1 cellular context compared by ENCODE assay signal in genomic region chr11:126088999-126089398, GRCh38.
A peak's percentile ranks its signal among the peaks of the same experiment; 100 is the strongest.
TF ChIP-seq lines count a peak whose summit lies in the region.

No MANE protein-coding gene starts in this region.

TF ChIP-seq in HepG2, 621 proteins besides CTCF, POLR2A, EP300 and RAD21 (continued from another document and continues in another):
- TF ChIP-seq STAT6 (CRISPR knock-in tag; IDR thresholded peaks at IDR 0.05; ENCODE audit: borderline replicate concordance): no peak
- no peak for TF ChIP-seq ZFP41 (CRISPR knock-in tag; IDR thresholded peaks at IDR 0.05; ENCODE audit: borderline replicate concordance)
- 0 out of 2 replicates have a peak, but pooled peaks have one; percentile 27 for TF ChIP-seq SOX13 (IDR thresholded peaks at IDR 0.05)
- TF ChIP-seq SOX13 (CRISPR knock-in tag; conservative IDR thresholded peaks at IDR 0.05 in 1 of 2, IDR thresholded peaks at IDR 0.05 in 1 of 2): peak in 1 of 2 experiments; percentile 74; a peak in 2 of 4 replicates
- TF ChIP-seq NR2F1 (CRISPR knock-in tag; IDR thresholded peaks at IDR 0.05): peak; percentile 75 to 80; a peak in 3 of 4 replicates
- TF ChIP-seq FOXM1 (CRISPR knock-in tag; IDR thresholded peaks at IDR 0.05): no peak
- TF ChIP-seq ZNF746 (CRISPR knock-in tag; IDR thresholded peaks at IDR 0.05): peak; percentile 37; the same call in 1 of the 2 replicates
- 0 out of 2 replicates have a peak, but pooled peaks have one; percentile 13 for TF ChIP-seq ZNF703 (CRISPR knock-in tag; IDR thresholded peaks at IDR 0.05; ENCODE audit: borderline replicate concordance)
- peak; percentile 40; the same call in 1 of the 2 replicates for TF ChIP-seq FOSL2 (CRISPR knock-in tag; IDR thresholded peaks at IDR 0.05)
- no peak for TF ChIP-seq TERF1 (CRISPR knock-in tag; IDR thresholded peaks at IDR 0.05)
- TF ChIP-seq YEATS4 (CRISPR knock-in tag; IDR thresholded peaks at IDR 0.05; ENCODE audit: borderline replicate concordance): peak; percentile 50; the same call in 1 of the 2 replicates
- TF ChIP-seq HNF4G (IDR thresholded peaks at IDR 0.05; ENCODE audit: borderline replicate concordance, low read depth, low read length): peak; percentile 85
- peak; percentile 57; the same call in 1 of the 2 replicates for TF ChIP-seq HNF4G (CRISPR knock-in tag; IDR thresholded peaks at IDR 0.05; ENCODE audit: borderline replicate concordance, low read depth)
- peak; percentile 96 for TF ChIP-seq HNF4A (CRISPR knock-in tag; IDR thresholded peaks at IDR 0.05)
- peak; percentile 63; the same call in 1 of the 2 replicates for TF ChIP-seq ZNF710 (CRISPR knock-in tag; IDR thresholded peaks at IDR 0.05; ENCODE audit: borderline replicate concordance)
- peak; percentile 74; the same call in 1 of the 2 replicates for TF ChIP-seq ZNF281 (CRISPR knock-in tag; IDR thresholded peaks at IDR 0.05; ENCODE audit: borderline replicate concordance)
- TF ChIP-seq ATM (IDR thresholded peaks at IDR 0.05; ENCODE audit: borderline replicate concordance): no peak
- TF ChIP-seq TFDP2 (CRISPR knock-in tag; IDR thresholded peaks at IDR 0.05): no peak
- TF ChIP-seq PAWR (CRISPR knock-in tag; IDR thresholded peaks at IDR 0.05; ENCODE audit: borderline replicate concordance): no peak
- TF ChIP-seq DPF2 (CRISPR knock-in tag; IDR thresholded peaks at IDR 0.05; ENCODE audit: borderline replicate concordance, low read depth): peak; percentile 63; the same call in 1 of the 2 replicates
- peak; percentile 87 for TF ChIP-seq NR2F2 (IDR thresholded peaks at IDR 0.05; ENCODE audit: borderline replicate concordance, low read depth)
- no peak for TF ChIP-seq MATR3 (CRISPR knock-in tag; IDR thresholded peaks at IDR 0.05)
- peak; percentile 86 for TF ChIP-seq MIXL1 (CRISPR knock-in tag; IDR thresholded peaks at IDR 0.05)
- TF ChIP-seq ZBTB43 (CRISPR knock-in tag; conservative IDR thresholded peaks at IDR 0.05): peak; percentile 84
- peak; percentile 78 for TF ChIP-seq TBX2 (CRISPR knock-in tag; IDR thresholded peaks at IDR 0.05; ENCODE audit: borderline replicate concordance)
- peak; percentile 65; the same call in 1 of the 2 replicates for TF ChIP-seq THRA (CRISPR knock-in tag; IDR thresholded peaks at IDR 0.05; ENCODE audit: borderline replicate concordance)
- peak; percentile 54; the same call in 1 of the 2 replicates for TF ChIP-seq PITX1 (CRISPR knock-in tag; IDR thresholded peaks at IDR 0.05)
- 0 out of 2 replicates have a peak, but pooled peaks have one; percentile 26 for TF ChIP-seq ZNF143 (CRISPR knock-in tag; IDR thresholded peaks at IDR 0.05)
- TF ChIP-seq ESRRA (CRISPR knock-in tag; IDR thresholded peaks at IDR 0.05; ENCODE audit: low read depth): 0 out of 2 replicates have a peak, but pooled peaks have one; percentile 41
- TF ChIP-seq HNF1B (CRISPR knock-in tag; IDR thresholded peaks at IDR 0.05): peak; percentile 95
- TF ChIP-seq PHF21A (CRISPR knock-in tag; IDR thresholded peaks at IDR 0.05): peak; percentile 84
- TF ChIP-seq HDAC1 (CRISPR knock-in tag; IDR thresholded peaks at IDR 0.05): peak; percentile 84
- peak; percentile 76; the same call in 1 of the 2 replicates for TF ChIP-seq ZMYM3 (CRISPR knock-in tag; IDR thresholded peaks at IDR 0.05)
- no peak for TF ChIP-seq ZNF691 (CRISPR knock-in tag; IDR thresholded peaks at IDR 0.05; ENCODE audit: borderline replicate concordance, low read depth)
- TF ChIP-seq STAG1 (CRISPR knock-in tag; IDR thresholded peaks at IDR 0.05): peak; percentile 25
- TF ChIP-seq ONECUT2 (CRISPR knock-in tag; IDR thresholded peaks at IDR 0.05): peak; percentile 78
- TF ChIP-seq BRF2 (CRISPR knock-in tag; IDR thresholded peaks at IDR 0.05): no peak
- TF ChIP-seq ZKSCAN8 (CRISPR knock-in tag; IDR thresholded peaks at IDR 0.05; ENCODE audit: borderline replicate concordance): no peak
- TF ChIP-seq CERS6 (CRISPR knock-in tag; IDR thresholded peaks at IDR 0.05): no peak
- no peak for TF ChIP-seq EHMT2 (IDR thresholded peaks at IDR 0.05; ENCODE audit: borderline replicate concordance, low read depth, low read length)
- TF ChIP-seq HOXA3 (CRISPR knock-in tag; IDR thresholded peaks at IDR 0.05): peak; percentile 88
- TF ChIP-seq ZFP90 (CRISPR knock-in tag; IDR thresholded peaks at IDR 0.05; ENCODE audit: borderline replicate concordance): peak; percentile 76; the same call in 1 of the 2 replicates
